In the genomic region with DNA sequence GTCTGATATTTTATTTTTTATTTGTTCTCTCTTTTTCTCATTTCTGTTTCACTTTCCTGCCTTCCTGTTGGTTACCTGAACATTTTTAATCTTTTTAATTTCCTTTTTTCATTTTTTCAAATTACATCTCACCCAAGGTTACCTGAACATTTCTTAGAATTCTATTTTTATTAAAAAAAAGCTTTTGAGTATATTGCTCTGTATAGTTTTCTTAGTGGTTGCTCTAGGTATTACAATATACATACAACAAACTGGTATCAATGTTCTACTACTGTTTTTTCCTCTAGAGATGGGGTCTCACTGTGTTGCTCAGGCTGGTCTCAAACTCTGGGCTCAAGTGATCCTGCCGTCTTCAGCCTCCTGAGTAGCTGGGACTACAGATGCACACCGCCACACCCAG, we compare ENCODE assay signal across 14 cellular contexts.
"Had no signal": no experiment of that assay in that cellular context is flagged by ENCODE, and none has a peak within 500 bp of the region (broad histone marks: within the 10 kb centered on the region; RNA-seq: fewer than 3 reads in every experiment).

No MANE protein-coding gene starts in this region.

- H3K27ac Mint-ChIP-seq: activated CD4-positive, alpha-beta memory T cell treated with anti-CD3 and anti-CD28 coated beads for 36 hours; activated naive CD8-positive, alpha-beta T cell treated with anti-CD3 and anti-CD28 coated beads, Interleukin-2, amount 10 ng/mL, durations not matched to agents 7 days and 5 days; activated T-cell treated with anti-CD3 and anti-CD28 coated beads, Interleukin-2, amount 50 U/mL, for 72 hours; stimulated activated effector memory CD8-positive, alpha-beta T cell treated with anti-CD3 and anti-CD28 coated beads, Interleukin-12 subunit alpha, Interleukin-12 subunit beta, amount 100 ng/mL, for 72 hours had no signal

- H3K4me3 ChIP-seq: colonic mucosa, gastrocnemius medialis, pancreas, skin epidermis, tibial nerve had no signal

- H3K27me3 Mint-ChIP-seq: activated CD4-positive, alpha-beta memory T cell treated with anti-CD3 and anti-CD28 coated beads for 36 hours; activated naive CD8-positive, alpha-beta T cell treated with anti-CD3 and anti-CD28 coated beads, Interleukin-2, amount 10 ng/mL, durations not matched to agents 7 days and 5 days had no signal

- H3K9me3 Mint-ChIP-seq: activated CD4-positive, alpha-beta memory T cell treated with anti-CD3 and anti-CD28 coated beads for 36 hours; activated naive CD8-positive, alpha-beta T cell treated with anti-CD3 and anti-CD28 coated beads, Interleukin-2, amount 10 ng/mL, durations not matched to agents 7 days and 5 days; activated T-cell treated with anti-CD3 and anti-CD28 coated beads, Interleukin-2, amount 50 U/mL, for 72 hours; stimulated activated effector memory CD8-positive, alpha-beta T cell treated with anti-CD3 and anti-CD28 coated beads, Interleukin-12 subunit alpha, Interleukin-12 subunit beta, amount 100 ng/mL, for 72 hours had no signal

- H3K9me3 ChIP-seq: colonic mucosa, gastrocnemius medialis, pancreas, tibial nerve had no signal

- H3K4me3 Mint-ChIP-seq: activated CD4-positive, alpha-beta memory T cell treated with anti-CD3 and anti-CD28 coated beads for 36 hours; activated naive CD8-positive, alpha-beta T cell treated with anti-CD3 and anti-CD28 coated beads, Interleukin-2, amount 10 ng/mL, durations not matched to agents 7 days and 5 days; activated T-cell treated with anti-CD3 and anti-CD28 coated beads, Interleukin-2, amount 50 U/mL, for 72 hours; stimulated activated effector memory CD8-positive, alpha-beta T cell treated with anti-CD3 and anti-CD28 coated beads, Interleukin-12 subunit alpha, Interleukin-12 subunit beta, amount 100 ng/mL, for 72 hours had no signal

- DNase-seq: activated CD4-positive, alpha-beta memory T cell treated with anti-CD3 and anti-CD28 coated beads for 36 hours; activated naive CD8-positive, alpha-beta T cell treated with anti-CD3 and anti-CD28 coated beads, Interleukin-2, amount 10 ng/mL, durations not matched to agents 7 days and 5 days; activated T-cell treated with anti-CD3 and anti-CD28 coated beads, Interleukin-2, amount 50 U/mL, for 72 hours; anterior cingulate cortex; colonic mucosa; gastrocnemius medialis; islet precursor cell; pancreas; retina; T-helper 9 cell had no signal

- ATAC-seq: activated T-cell treated with anti-CD3 and anti-CD28 coated beads, Interleukin-2, amount 50 U/mL, for 72 hours; gastrocnemius medialis; left lobe of liver; pancreas; stimulated activated effector memory CD8-positive, alpha-beta T cell treated with anti-CD3 and anti-CD28 coated beads, Interleukin-12 subunit alpha, Interleukin-12 subunit beta, amount 100 ng/mL, for 72 hours had no signal
